8 cellular contexts compared by ENCODE assay signal in genomic region chr22:39174498-39175120, GRCh38. TPM values are rescaled to one million over a fixed set of nuclear protein-coding genes. Genes with fewer than 3 reads are reported as not detected.
DNase-seq lines count a peak whose midpoint lies in the region; ATAC-seq, FAIRE-seq and TF ChIP-seq lines count a peak whose summit lies in the region.

No MANE protein-coding gene starts in this region.

- no peaks in the 10 kb centered on the region for H3K27me3 Mint-ChIP-seq in CD4-positive, CD25-positive, alpha-beta regulatory T cell

- intact Hi-C loops in mucosa of descending colon (cut with DNase I, micrococcal nuclease), result loop anchor here (5.0 to 10.0 kb wide), 2 partner anchors 138 to 140 kb away; partner anchors contain the start of gene RPL3 (in 1 of the 2)

- peak overlapping the region; percentile 57 for H3K4me3 ChIP-seq in CD4-positive, CD25-positive, alpha-beta regulatory T cell (ENCODE audit: low read depth, low read length)
- no peak overlapping the region for H3K4me3 ChIP-seq in mucosa of descending colon

- peak overlapping the region; percentile 86 for H3K27ac ChIP-seq in CD4-positive, CD25-positive, alpha-beta regulatory T cell (ENCODE audit: insufficient read depth, low read length, poor library complexity, severe bottlenecking)

- peaks cover 11 to 79% (median 42%) of the 10 kb centered on the region in 4 donors for H3K4me1 Mint-ChIP-seq in CD4-positive, CD25-positive, alpha-beta regulatory T cell

- ATAC-seq in CD4-positive, CD25-positive, alpha-beta regulatory T cell (ENCODE audit: low read depth in 2 of 2), result peak; percentile 58 to 62
- ATAC-seq in mucosa of descending colon (peak; percentile 51), GM21390 (IDR thresholded peaks at IDR 0.05; ENCODE audit: unreplicated experiment) (no peak)

- peak overlapping the region; percentile 59 to 83 (median 72) for H3K4me3 Mint-ChIP-seq in CD4-positive, CD25-positive, alpha-beta regulatory T cell

- no peak for TF ChIP-seq CTCF in mucosa of descending colon (IDR thresholded peaks at IDR 0.05)

- no peaks in the 10 kb centered on the region for H3K36me3 Mint-ChIP-seq in CD4-positive, CD25-positive, alpha-beta regulatory T cell

- H3K27ac Mint-ChIP-seq in CD4-positive, CD25-positive, alpha-beta regulatory T cell, result peak overlapping the region; percentile 96 to 98 (median 97)

- H3K27me3 ChIP-seq in CD4-positive, CD25-positive, alpha-beta regulatory T cell (ENCODE audit: control insufficient read depth, insufficient read depth, low read length), result no peaks in the 10 kb centered on the region

- peak; percentile 49 to 82 (median 74) for DNase-seq in CD4-positive, CD25-positive, alpha-beta regulatory T cell
- peak; percentile 45 for DNase-seq in LoVo (ENCODE audit: low spot score)
- peak; percentile 77 for DNase-seq in activated CD8-positive, alpha-beta memory T cell treated with anti-CD3 and anti-CD28 coated beads, Interleukin-2, amount 50 U/mL, for 48 hours
- DNase-seq in mucosa of descending colon, result peak; percentile 55 to 89 (median 69)
- DNase-seq in stimulated activated CD8-positive, alpha-beta memory T cell treated with anti-CD3 and anti-CD28 coated beads, Interleukin-7, amount 100 ng/mL, for 24 hours (ENCODE audit: low read depth), result peak; percentile 38
- DNase-seq in NCI-H1930 (lab: John Stamatoyannopoulos, UW), result no peak

- no peaks in the 10 kb centered on the region for H3K36me3 ChIP-seq in CD4-positive, CD25-positive, alpha-beta regulatory T cell (ENCODE audit: control insufficient read depth, insufficient read depth, low read length)
- H3K36me3 ChIP-seq in mucosa of descending colon (ENCODE audit: low read depth), result no peaks in the 10 kb centered on the region

- H3K9me3 ChIP-seq in CD4-positive, CD25-positive, alpha-beta regulatory T cell (ENCODE audit: control insufficient read depth in 2 of 2, low read length in 2 of 2), result no peaks in the 10 kb centered on the region
- no peaks in the 10 kb centered on the region for H3K9me3 ChIP-seq in mucosa of descending colon

- H3K4me1 ChIP-seq in CD4-positive, CD25-positive, alpha-beta regulatory T cell (ENCODE audit: control insufficient read depth, insufficient read depth, low read length, poor library complexity, severe bottlenecking), result peaks cover 70% of the 10 kb centered on the region
- H3K4me1 ChIP-seq in mucosa of descending colon (ENCODE audit: low read depth), result peaks cover 16% of the 10 kb centered on the region

- FAIRE-seq in endometrium (lab: Jason Lieb, UNC), result peak; percentile 93

- H3K9me3 Mint-ChIP-seq in CD4-positive, CD25-positive, alpha-beta regulatory T cell, result no peaks in the 10 kb centered on the region

RNA-seq across cellular contexts. Expression of gene CBX7, which starts 22.1 kb away (rescaled TPM):
- 102 TPM for total RNA-seq in CD4-positive, CD25-positive, alpha-beta regulatory T cell
- 10 to 100 TPM; 27.7 to 44.6 (median 35.4) TPM for polyA plus RNA-seq in CD4-positive, CD25-positive, alpha-beta regulatory T cell
- total RNA-seq in mucosa of descending colon, result 100 to 1,000 TPM in 1 of 3 donors, 10 to 100 TPM in 2; 23.6 to 125 (median 29.2) TPM

Comparison
In these comparisons a context has a peak if more than half of its experiments do, and no peak if none do; other contexts are left out.
1. DNase-seq: peak in CD4-positive, CD25-positive, alpha-beta regulatory T cell (3 of 3), LoVo (single experiment), activated CD8-positive, alpha-beta memory T cell treated with anti-CD3 and anti-CD28 coated beads, Interleukin-2, amount 50 U/mL, for 48 hours (single experiment), mucosa of descending colon (3 of 3) and stimulated activated CD8-positive, alpha-beta memory T cell treated with anti-CD3 and anti-CD28 coated beads, Interleukin-7, amount 100 ng/mL, for 24 hours (single experiment); none in NCI-H1930 (0 of 2).